21 cellular contexts compared by ENCODE assay signal in genomic region chr10:59814878-59815277, GRCh38.
"Had no signal": no experiment of that assay in that cellular context is flagged by ENCODE, and none has a peak within 500 bp of the region (broad histone marks: within the 10 kb centered on the region; RNA-seq: fewer than 3 reads in every experiment).

No MANE protein-coding gene starts in this region.

- H3K4me3 ChIP-seq: breast epithelium, dorsolateral prefrontal cortex, esophagus squamous epithelium, left lung, psoas muscle, spleen had no signal

- H3K4me3 Mint-ChIP-seq: activated CD4-positive, alpha-beta memory T cell treated with anti-CD3 and anti-CD28 coated beads for 36 hours; activated naive CD8-positive, alpha-beta T cell treated with anti-CD3 and anti-CD28 coated beads, Interleukin-2, amount 10 ng/mL, durations not matched to agents 7 days and 5 days; nephron progenitor cell; T-helper 2 cell treated with Interferon-gamma antibody and Interleukin-4, amounts not matched to agents 5 μg/mL and 100 μg/mL, for 36 hours; type B pancreatic cell had no signal

- ATAC-seq: left lung, psoas muscle, sciatic nerve had no signal

- H3K27ac Mint-ChIP-seq: activated CD4-positive, alpha-beta memory T cell treated with anti-CD3 and anti-CD28 coated beads for 36 hours; activated naive CD8-positive, alpha-beta T cell treated with anti-CD3 and anti-CD28 coated beads, Interleukin-2, amount 10 ng/mL, durations not matched to agents 7 days and 5 days; T-helper 2 cell treated with Interferon-gamma antibody and Interleukin-4, amounts not matched to agents 5 μg/mL and 100 μg/mL, for 36 hours had no signal

- H3K9me3 ChIP-seq: breast epithelium, esophagus squamous epithelium, left lung, psoas muscle, spleen had no signal

- H3K4me1 Mint-ChIP-seq: nephron progenitor cell had no signal

- DNase-seq: activated CD4-positive, alpha-beta memory T cell treated with anti-CD3 and anti-CD28 coated beads for 36 hours; activated CD4-positive, CD25-positive, alpha-beta regulatory T cell treated with anti-CD3 and anti-CD28 coated beads, Interleukin-2, amount 50 U/mL, for 72 hours; activated naive CD8-positive, alpha-beta T cell treated with anti-CD3 and anti-CD28 coated beads, Interleukin-2, amount 10 ng/mL, durations not matched to agents 7 days and 5 days; activated T-cell treated with anti-CD3 and anti-CD28 coated beads, Interleukin-2, amount 50 U/mL, for 48 hours; anterior cingulate cortex; dorsolateral prefrontal cortex; esophagus squamous epithelium; foreskin fibroblast; head of caudate nucleus; islet precursor cell; left lung; mesenchymal stem cell; nephron progenitor cell; psoas muscle; spleen; stimulated activated CD4-positive, alpha-beta T cell treated with anti-CD3 and anti-CD28 coated beads, Interleukin-1b, Interleukin-23, amount 100 ng/mL, for 48 hours; stimulated activated naive CD4-positive, alpha-beta T cell treated with Interleukin-2 at 50 U/mL for 16 hours had no signal

- H3K27me3 Mint-ChIP-seq: activated CD4-positive, alpha-beta memory T cell treated with anti-CD3 and anti-CD28 coated beads for 36 hours; activated naive CD8-positive, alpha-beta T cell treated with anti-CD3 and anti-CD28 coated beads, Interleukin-2, amount 10 ng/mL, durations not matched to agents 7 days and 5 days; type B pancreatic cell had no signal

- H3K9me3 Mint-ChIP-seq: activated CD4-positive, alpha-beta memory T cell treated with anti-CD3 and anti-CD28 coated beads for 36 hours; activated naive CD8-positive, alpha-beta T cell treated with anti-CD3 and anti-CD28 coated beads, Interleukin-2, amount 10 ng/mL, durations not matched to agents 7 days and 5 days; nephron progenitor cell; T-helper 2 cell treated with Interferon-gamma antibody and Interleukin-4, amounts not matched to agents 5 μg/mL and 100 μg/mL, for 36 hours; type B pancreatic cell had no signal

- H3K4me1 ChIP-seq: breast epithelium, esophagus squamous epithelium, left lung had no signal

- H3K36me3 ChIP-seq: breast epithelium had no signal

- H3K27ac ChIP-seq: breast epithelium, esophagus squamous epithelium, left lung, psoas muscle, spleen had no signal

- H3K27me3 ChIP-seq: breast epithelium, dorsolateral prefrontal cortex, esophagus squamous epithelium, left lung, spleen had no signal
